In the genomic region with DNA sequence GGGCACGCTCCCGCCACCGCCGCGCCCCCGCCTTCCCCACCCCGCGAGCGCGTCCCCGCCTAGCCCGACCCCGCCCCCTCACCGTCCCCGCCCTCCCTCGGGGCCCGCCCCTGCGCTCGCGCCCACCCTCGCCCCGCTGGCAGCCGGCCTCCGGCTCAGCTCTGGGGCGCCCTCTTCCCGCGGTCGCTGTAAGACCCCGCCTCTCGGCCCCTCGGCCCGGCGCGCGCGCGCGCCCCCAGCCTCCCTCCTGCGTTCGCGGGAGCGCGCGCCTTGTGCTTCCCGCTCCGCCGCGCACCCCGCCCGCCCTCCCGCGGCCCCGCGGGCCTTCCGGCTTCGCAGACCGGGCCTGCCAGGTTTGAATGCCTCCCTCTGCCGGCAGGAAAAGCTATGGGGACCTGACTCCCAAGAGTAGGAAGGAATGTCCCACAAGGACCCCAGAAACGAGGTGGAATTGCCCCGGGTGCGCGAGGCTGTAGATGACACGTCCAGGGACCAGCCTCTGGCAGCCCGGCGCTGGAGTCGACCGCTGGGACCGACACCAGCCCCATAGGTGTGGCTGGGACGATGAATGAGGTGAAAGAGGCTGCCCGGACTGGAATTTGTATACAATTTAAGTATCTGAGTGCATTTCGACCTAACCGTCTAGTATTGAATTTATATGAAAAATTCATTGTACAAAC, we compare ENCODE assay signal across 1 cellular context.
A peak's percentile ranks its signal among the peaks of the same experiment; 100 is the strongest.
TF ChIP-seq lines count a peak whose summit lies in the region.

No MANE protein-coding gene starts in this region.

TF ChIP-seq in SK-N-SH, 30 proteins besides CTCF, POLR2A, EP300 and RAD21 (continued from another document):
- TF ChIP-seq, protein P1, sequence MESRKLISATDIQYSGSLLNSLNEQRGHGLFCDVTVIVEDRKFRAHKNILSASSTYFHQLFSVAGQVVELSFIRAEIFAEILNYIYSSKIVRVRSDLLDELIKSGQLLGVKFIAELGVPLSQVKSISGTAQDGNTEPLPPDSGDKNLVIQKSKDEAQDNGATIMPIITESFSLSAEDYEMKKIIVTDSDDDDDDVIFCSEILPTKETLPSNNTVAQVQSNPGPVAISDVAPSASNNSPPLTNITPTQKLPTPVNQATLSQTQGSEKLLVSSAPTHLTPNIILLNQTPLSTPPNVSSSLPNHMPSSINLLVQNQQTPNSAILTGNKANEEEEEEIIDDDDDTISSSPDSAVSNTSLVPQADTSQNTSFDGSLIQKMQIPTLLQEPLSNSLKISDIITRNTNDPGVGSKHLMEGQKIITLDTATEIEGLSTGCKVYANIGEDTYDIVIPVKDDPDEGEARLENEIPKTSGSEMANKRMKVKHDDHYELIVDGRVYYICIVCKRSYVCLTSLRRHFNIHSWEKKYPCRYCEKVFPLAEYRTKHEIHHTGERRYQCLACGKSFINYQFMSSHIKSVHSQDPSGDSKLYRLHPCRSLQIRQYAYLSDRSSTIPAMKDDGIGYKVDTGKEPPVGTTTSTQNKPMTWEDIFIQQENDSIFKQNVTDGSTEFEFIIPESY (IDR thresholded peaks at IDR 0.05; ENCODE audit: borderline replicate concordance, low read depth), result no peak
- TF ChIP-seq SIN3A (IDR thresholded peaks at IDR 0.05; ENCODE audit: borderline replicate concordance, low read depth, low read length), result peak; percentile 28; the same call in 1 of the 2 replicates
- TF ChIP-seq, protein P2, sequence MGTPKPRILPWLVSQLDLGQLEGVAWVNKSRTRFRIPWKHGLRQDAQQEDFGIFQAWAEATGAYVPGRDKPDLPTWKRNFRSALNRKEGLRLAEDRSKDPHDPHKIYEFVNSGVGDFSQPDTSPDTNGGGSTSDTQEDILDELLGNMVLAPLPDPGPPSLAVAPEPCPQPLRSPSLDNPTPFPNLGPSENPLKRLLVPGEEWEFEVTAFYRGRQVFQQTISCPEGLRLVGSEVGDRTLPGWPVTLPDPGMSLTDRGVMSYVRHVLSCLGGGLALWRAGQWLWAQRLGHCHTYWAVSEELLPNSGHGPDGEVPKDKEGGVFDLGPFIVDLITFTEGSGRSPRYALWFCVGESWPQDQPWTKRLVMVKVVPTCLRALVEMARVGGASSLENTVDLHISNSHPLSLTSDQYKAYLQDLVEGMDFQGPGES (IDR thresholded peaks at IDR 0.05; ENCODE audit: low read depth, low read length), result no peak
- TF ChIP-seq, protein P3, sequence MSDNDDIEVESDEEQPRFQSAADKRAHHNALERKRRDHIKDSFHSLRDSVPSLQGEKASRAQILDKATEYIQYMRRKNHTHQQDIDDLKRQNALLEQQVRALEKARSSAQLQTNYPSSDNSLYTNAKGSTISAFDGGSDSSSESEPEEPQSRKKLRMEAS (IDR thresholded peaks at IDR 0.05; ENCODE audit: low read depth), result peak; percentile 17; the same call in 1 of the 2 replicates
- no peak for TF ChIP-seq CHD2 (IDR thresholded peaks at IDR 0.05; ENCODE audit: low read length, partially characterized antibody)
- no peak for TF ChIP-seq TCF12 (IDR thresholded peaks at IDR 0.05)
- TF ChIP-seq, protein P4, sequence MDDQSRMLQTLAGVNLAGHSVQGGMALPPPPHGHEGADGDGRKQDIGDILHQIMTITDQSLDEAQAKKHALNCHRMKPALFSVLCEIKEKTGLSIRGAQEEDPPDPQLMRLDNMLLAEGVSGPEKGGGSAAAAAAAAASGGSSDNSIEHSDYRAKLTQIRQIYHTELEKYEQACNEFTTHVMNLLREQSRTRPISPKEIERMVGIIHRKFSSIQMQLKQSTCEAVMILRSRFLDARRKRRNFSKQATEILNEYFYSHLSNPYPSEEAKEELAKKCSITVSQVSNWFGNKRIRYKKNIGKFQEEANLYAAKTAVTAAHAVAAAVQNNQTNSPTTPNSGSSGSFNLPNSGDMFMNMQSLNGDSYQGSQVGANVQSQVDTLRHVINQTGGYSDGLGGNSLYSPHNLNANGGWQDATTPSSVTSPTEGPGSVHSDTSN (IDR thresholded peaks at IDR 0.05), result no peak
- TF ChIP-seq RFX5 (IDR thresholded peaks at IDR 0.05; ENCODE audit: low read length), result no peak
- TF ChIP-seq GABPA (IDR thresholded peaks at IDR 0.05; ENCODE audit: low read depth), result no peak
- TF ChIP-seq, protein P5, sequence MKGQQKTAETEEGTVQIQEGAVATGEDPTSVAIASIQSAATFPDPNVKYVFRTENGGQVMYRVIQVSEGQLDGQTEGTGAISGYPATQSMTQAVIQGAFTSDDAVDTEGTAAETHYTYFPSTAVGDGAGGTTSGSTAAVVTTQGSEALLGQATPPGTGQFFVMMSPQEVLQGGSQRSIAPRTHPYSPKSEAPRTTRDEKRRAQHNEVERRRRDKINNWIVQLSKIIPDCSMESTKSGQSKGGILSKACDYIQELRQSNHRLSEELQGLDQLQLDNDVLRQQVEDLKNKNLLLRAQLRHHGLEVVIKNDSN (IDR thresholded peaks at IDR 0.05; ENCODE audit: borderline replicate concordance, low read depth), result no peak
- TF ChIP-seq, protein P6, sequence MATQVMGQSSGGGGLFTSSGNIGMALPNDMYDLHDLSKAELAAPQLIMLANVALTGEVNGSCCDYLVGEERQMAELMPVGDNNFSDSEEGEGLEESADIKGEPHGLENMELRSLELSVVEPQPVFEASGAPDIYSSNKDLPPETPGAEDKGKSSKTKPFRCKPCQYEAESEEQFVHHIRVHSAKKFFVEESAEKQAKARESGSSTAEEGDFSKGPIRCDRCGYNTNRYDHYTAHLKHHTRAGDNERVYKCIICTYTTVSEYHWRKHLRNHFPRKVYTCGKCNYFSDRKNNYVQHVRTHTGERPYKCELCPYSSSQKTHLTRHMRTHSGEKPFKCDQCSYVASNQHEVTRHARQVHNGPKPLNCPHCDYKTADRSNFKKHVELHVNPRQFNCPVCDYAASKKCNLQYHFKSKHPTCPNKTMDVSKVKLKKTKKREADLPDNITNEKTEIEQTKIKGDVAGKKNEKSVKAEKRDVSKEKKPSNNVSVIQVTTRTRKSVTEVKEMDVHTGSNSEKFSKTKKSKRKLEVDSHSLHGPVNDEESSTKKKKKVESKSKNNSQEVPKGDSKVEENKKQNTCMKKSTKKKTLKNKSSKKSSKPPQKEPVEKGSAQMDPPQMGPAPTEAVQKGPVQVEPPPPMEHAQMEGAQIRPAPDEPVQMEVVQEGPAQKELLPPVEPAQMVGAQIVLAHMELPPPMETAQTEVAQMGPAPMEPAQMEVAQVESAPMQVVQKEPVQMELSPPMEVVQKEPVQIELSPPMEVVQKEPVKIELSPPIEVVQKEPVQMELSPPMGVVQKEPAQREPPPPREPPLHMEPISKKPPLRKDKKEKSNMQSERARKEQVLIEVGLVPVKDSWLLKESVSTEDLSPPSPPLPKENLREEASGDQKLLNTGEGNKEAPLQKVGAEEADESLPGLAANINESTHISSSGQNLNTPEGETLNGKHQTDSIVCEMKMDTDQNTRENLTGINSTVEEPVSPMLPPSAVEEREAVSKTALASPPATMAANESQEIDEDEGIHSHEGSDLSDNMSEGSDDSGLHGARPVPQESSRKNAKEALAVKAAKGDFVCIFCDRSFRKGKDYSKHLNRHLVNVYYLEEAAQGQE (IDR thresholded peaks at IDR 0.05; ENCODE audit: low read depth, low read length), result no peak
- TF ChIP-seq RCOR1 (IDR thresholded peaks at IDR 0.05; ENCODE audit: low read length), result no peak
- no peak for TF ChIP-seq NFIC (IDR thresholded peaks at IDR 0.05; ENCODE audit: borderline replicate concordance)
- TF ChIP-seq TAF1 (IDR thresholded peaks at IDR 0.05; ENCODE audit: borderline replicate concordance, low read depth, low read length), result peak; percentile 49; the same call in 1 of the 2 replicates
